In the genomic region with DNA sequence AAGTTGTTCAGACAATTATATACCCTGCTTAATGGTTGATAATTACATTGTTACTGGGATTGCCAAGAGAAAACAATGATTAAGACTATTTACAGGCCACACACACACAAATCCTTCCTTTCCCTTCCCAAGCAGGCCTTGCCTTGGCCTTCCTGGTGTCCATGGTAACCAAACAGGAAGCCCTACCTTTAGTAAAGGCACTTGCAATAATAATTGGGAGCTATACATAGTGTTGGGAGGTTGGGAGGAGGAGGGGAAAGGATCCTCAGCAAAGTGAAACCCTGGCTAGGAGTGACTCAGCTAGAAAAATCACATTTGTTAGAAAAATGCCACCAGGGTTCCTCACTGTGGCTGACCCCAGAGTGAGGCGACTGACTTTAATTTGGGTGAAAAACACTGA, we compare ENCODE assay signal across 8 cellular contexts.
A peak's percentile ranks its signal among the peaks of the same experiment; 100 is the strongest.
DNase-seq lines count a peak whose midpoint lies in the region; ATAC-seq, FAIRE-seq and TF ChIP-seq lines count a peak whose summit lies in the region.

No MANE protein-coding gene starts in this region.

- peak; percentile 83 for FAIRE-seq in bronchial epithelial cell (lab: Jason Lieb, UNC)

- H3K9me3 ChIP-seq in suprapubic skin, result no peaks in the 10 kb centered on the region

- 82% methylated on average over 1 of the region's 1 CpG for WGBS in suprapubic skin

- no peak for TF ChIP-seq POLR2A in suprapubic skin (IDR thresholded peaks at IDR 0.05)

- peak; percentile 94 for DNase-seq in DMS153 treated with DMSO at 0.1 percent for 48 hours (lab: John Stamatoyannopoulos, UW; ENCODE audit: unreplicated experiment)
- peak; percentile 32 for DNase-seq in NCI-H146 treated with DMSO at 0.1 percent for 48 hours (lab: John Stamatoyannopoulos, UW; ENCODE audit: unreplicated experiment)
- peak; percentile 94 for DNase-seq in bronchial epithelial cell (ENCODE audit: low read depth)
- DNase-seq in myocyte (ENCODE audit: low read depth), result peak; percentile 32
- no peak for DNase-seq in stimulated activated naive CD4-positive, alpha-beta T cell treated with Interleukin-2 at 50 U/mL for 16 hours (lab: John Stamatoyannopoulos, UW)
- DNase-seq in suprapubic skin (ENCODE audit: low spot score in 2 of 2), result no peak
- no peak for DNase-seq in NK-92 treated with Interleukin-12 subunit alpha and Interleukin-12 subunit beta, amount 100 ng/mL, for 24 hours (lab: John Stamatoyannopoulos, UW)

- H3K27ac ChIP-seq in suprapubic skin, result no peak overlapping the region

- H3K4me3 ChIP-seq in bronchial epithelial cell (ENCODE audit: low read depth, low read length), result no peak overlapping the region
- H3K4me3 ChIP-seq in suprapubic skin, result no peak overlapping the region

- TF ChIP-seq EP300 in suprapubic skin (IDR thresholded peaks at IDR 0.05), result no peak

- H3K4me1 ChIP-seq in suprapubic skin, result peaks cover 18% of the 10 kb centered on the region

- no peak for ATAC-seq in GM18517 (IDR thresholded peaks at IDR 0.05; ENCODE audit: unreplicated experiment)

- H3K36me3 ChIP-seq in bronchial epithelial cell (ENCODE audit: control insufficient read depth, insufficient read depth, low read length), result no peaks in the 10 kb centered on the region
- no peaks in the 10 kb centered on the region for H3K36me3 ChIP-seq in suprapubic skin

- H3K27me3 ChIP-seq in bronchial epithelial cell (ENCODE audit: control insufficient read depth, insufficient read depth, low read length) (no peaks in the 10 kb centered on the region), suprapubic skin (peaks cover 12% of the 10 kb centered on the region)

- no peak for TF ChIP-seq CTCF in bronchial epithelial cell (IDR thresholded peaks at IDR 0.05; ENCODE audit: insufficient read depth, low read length, severe bottlenecking)
- TF ChIP-seq CTCF in suprapubic skin (IDR thresholded peaks at IDR 0.05), result no peak

Comparison
In these comparisons a context has a peak if more than half of its experiments do, and no peak if none do; other contexts are left out.
1. DNase-seq: peak in DMS153 treated with DMSO at 0.1 percent for 48 hours (single experiment), NCI-H146 treated with DMSO at 0.1 percent for 48 hours (single experiment), bronchial epithelial cell (single experiment) and myocyte (single experiment); none in stimulated activated naive CD4-positive, alpha-beta T cell treated with Interleukin-2 at 50 U/mL for 16 hours (single experiment), suprapubic skin (0 of 2) and NK-92 treated with Interleukin-12 subunit alpha and Interleukin-12 subunit beta, amount 100 ng/mL, for 24 hours (single experiment).